In genomic region chr4:47876784-47877183, GRCh38 we compare ENCODE assay signal across 6 cellular contexts. TPM values are rescaled to one million over a fixed set of nuclear protein-coding genes. Genes with fewer than 3 reads are reported as not detected.
"Had no signal": no experiment of that assay in that cellular context is flagged by ENCODE, and none has a peak within 500 bp of the region (broad histone marks: within the 10 kb centered on the region; RNA-seq: fewer than 3 reads in every experiment).

No MANE protein-coding gene starts in this region.

- H3K27me3 Mint-ChIP-seq: IgD-negative memory B cell had no signal

- H3K4me3 Mint-ChIP-seq: GM23338, H9, IgD-negative memory B cell had no signal

- ATAC-seq: GM23338 had no signal

- DNase-seq: H9, HCEC 1CT, KBM-7 had no signal

- H2AFZ ChIP-seq: GM23338 had no signal

- H3K27ac ChIP-seq: HL-60 had no signal

- H3K4me2 ChIP-seq: GM23338 had no signal

- H3K4me3 ChIP-seq: GM23338 had no signal

- H3K4me1 Mint-ChIP-seq: GM23338, H9 had no signal

- H3K9me3 Mint-ChIP-seq: GM23338 had no signal

- H3K27ac Mint-ChIP-seq: GM23338, H9 had no signal

RNA-seq across cellular contexts. Expression of gene CORIN, which starts 38.9 kb away (rescaled TPM):
- total RNA-seq: GM23338 had no signal
- polyA plus RNA-seq: GM23338, IgD-negative memory B cell had no signal
